In genomic region chr15:48514103-48514817, GRCh38 we compare ENCODE assay signal across 18 cellular contexts.
"Had no signal": no experiment of that assay in that cellular context is flagged by ENCODE, and none has a peak within 500 bp of the region (broad histone marks: within the 10 kb centered on the region; RNA-seq: fewer than 3 reads in every experiment).

No MANE protein-coding gene starts in this region.

- H3K27ac ChIP-seq: neutrophil, skin epidermis, stomach had no signal

- H3K4me1 ChIP-seq: stomach had no signal

- H3K27me3 ChIP-seq: dorsolateral prefrontal cortex, gastroesophageal sphincter, neutrophil, stomach had no signal

- DNase-seq: cortex of kidney; dorsolateral prefrontal cortex; effector CD8-positive, alpha-beta T cell; glutamatergic neuron; islet precursor cell; mesenchymal stem cell; naive thymus-derived CD4-positive, alpha-beta T cell; nephron progenitor cell; posterior cingulate gyrus; stimulated activated CD4-positive, alpha-beta T cell treated with anti-CD3 and anti-CD28 coated beads, Interleukin-2, amount 100 ng/mL, for 24 hours; stimulated activated naive CD4-positive, alpha-beta T cell; stomach had no signal

- H3K9me3 ChIP-seq: gastroesophageal sphincter, neutrophil, stomach had no signal

- ATAC-seq: gastroesophageal sphincter; left lobe of liver; naive thymus-derived CD4-positive, alpha-beta T cell; sciatic nerve had no signal

- H3K4me3 ChIP-seq: dorsolateral prefrontal cortex, gastroesophageal sphincter, lung, skin epidermis, stomach had no signal
